9 cellular contexts compared by ENCODE assay signal in the genomic region with DNA sequence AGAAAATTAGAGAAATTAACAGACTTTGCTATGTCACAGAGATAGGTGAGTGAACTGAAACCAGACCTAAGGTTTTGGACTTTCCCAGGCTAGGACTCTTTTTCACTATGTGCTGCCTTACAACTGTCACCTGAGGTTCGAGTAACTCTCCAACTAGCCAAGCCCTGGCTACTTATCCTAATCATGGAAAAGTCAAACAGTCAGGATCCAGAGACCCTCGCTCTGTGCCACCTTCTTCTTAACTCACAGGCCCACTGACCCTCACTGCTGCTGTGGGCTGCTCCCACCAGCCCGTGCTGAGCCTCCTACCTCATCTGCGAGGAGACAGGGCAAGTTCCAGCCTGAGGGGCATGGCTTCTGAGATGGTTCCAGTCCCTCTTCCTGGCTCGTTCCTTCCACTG.
DNase-seq lines count a peak whose midpoint lies in the region; ATAC-seq, FAIRE-seq and TF ChIP-seq lines count a peak whose summit lies in the region.
"Had no signal": no experiment of that assay in that cellular context is flagged by ENCODE, and none has a peak within 500 bp of the region (broad histone marks: within the 10 kb centered on the region; RNA-seq: fewer than 3 reads in every experiment).

No MANE protein-coding gene starts in this region.

- peak overlapping the region in 1 of 2 experiments; percentile 91 for H3K14ac ChIP-seq in mesenchymal stem cell (ENCODE audit: low read length in 2 of 2)

- no peak overlapping the region for H2AFZ ChIP-seq in mesenchymal stem cell (ENCODE audit: low read depth, low read length)

- H3K27ac ChIP-seq in CD4-positive, alpha-beta T cell (ENCODE audit: low read depth, low read length), result peak overlapping the region; percentile 67
- no peak overlapping the region for H3K27ac ChIP-seq in mesenchymal stem cell (ENCODE audit: low read length, poor library complexity, severe bottlenecking)

- peak overlapping the region; percentile 98 for H3K27ac Mint-ChIP-seq in CD4-positive, alpha-beta T cell
- peak overlapping the region; percentile 91 for H3K27ac Mint-ChIP-seq in activated CD4-positive, alpha-beta memory T cell treated with anti-CD3 and anti-CD28 coated beads for 36 hours

- H4K8ac ChIP-seq in mesenchymal stem cell (ENCODE audit: low read length), result peak overlapping the region; percentile 74

- H3K27me3 ChIP-seq in CD4-positive, alpha-beta T cell (ENCODE audit: control insufficient read depth, insufficient read depth, low read length), result no peaks in the 10 kb centered on the region
- no peaks in the 10 kb centered on the region for H3K27me3 ChIP-seq in mesenchymal stem cell (ENCODE audit: control insufficient read depth in 1 of 2, insufficient read depth in 1 of 2, low read length in 2 of 2)

- WGBS in mesenchymal stem cell, result 97% methylated on average over 4 of the region's 5 CpGs

- H3K27me3 Mint-ChIP-seq in CD4-positive, alpha-beta T cell, result no peaks in the 10 kb centered on the region
- no peaks in the 10 kb centered on the region for H3K27me3 Mint-ChIP-seq in activated CD4-positive, alpha-beta memory T cell treated with anti-CD3 and anti-CD28 coated beads for 36 hours

- peak overlapping the region; percentile 55 for H4K91ac ChIP-seq in mesenchymal stem cell (ENCODE audit: low read length)

- DNase-seq in CD4-positive, alpha-beta T cell, result no peak
- DNase-seq in activated CD4-positive, alpha-beta memory T cell treated with anti-CD3 and anti-CD28 coated beads for 36 hours, result no peak
- no peak for DNase-seq in mesenchymal stem cell
- no peak for DNase-seq in NCI-H510A (lab: John Stamatoyannopoulos, UW)
- DNase-seq in GM19239 (ENCODE audit: insufficient read length, low spot score), result no peak
- no peak for DNase-seq in DMS114 treated with DMSO at 0.1 percent for 48 hours (lab: John Stamatoyannopoulos, UW; ENCODE audit: unreplicated experiment)
- no peak for DNase-seq in anterior cingulate cortex (lab: John Stamatoyannopoulos, UW)
- DNase-seq: NCI-H187 had no signal

- H3K4me3 Mint-ChIP-seq in CD4-positive, alpha-beta T cell, result peak overlapping the region; percentile 11
- H3K4me3 Mint-ChIP-seq in activated CD4-positive, alpha-beta memory T cell treated with anti-CD3 and anti-CD28 coated beads for 36 hours, result peak overlapping the region; percentile 52

- no peak for FAIRE-seq in GM19239 (lab: Jason Lieb, UNC)

- no peaks in the 10 kb centered on the region for H3K9me3 ChIP-seq in CD4-positive, alpha-beta T cell (ENCODE audit: control insufficient read depth, low read length)
- H3K9me3 ChIP-seq in mesenchymal stem cell (ENCODE audit: control insufficient read depth, low read length), result no peaks in the 10 kb centered on the region

- peak overlapping the region in 1 of 2 experiments; percentile 71 for H3K4ac ChIP-seq in mesenchymal stem cell (ENCODE audit: low read depth in 1 of 2, low read length in 2 of 2)

- H3K9ac ChIP-seq in mesenchymal stem cell (ENCODE audit: low read length), result peak overlapping the region; percentile 91

- H3K4me1 Mint-ChIP-seq in CD4-positive, alpha-beta T cell (ENCODE audit: low read depth), result peaks cover 80% of the 10 kb centered on the region
- H3K4me1 Mint-ChIP-seq in activated CD4-positive, alpha-beta memory T cell treated with anti-CD3 and anti-CD28 coated beads for 36 hours (ENCODE audit: low read depth), result peaks cover 82% of the 10 kb centered on the region

- ATAC-seq in CD4-positive, alpha-beta T cell (ENCODE audit: poor library complexity), result no peak
- ATAC-seq in GM21786 (IDR thresholded peaks at IDR 0.05; ENCODE audit: unreplicated experiment), result peak; percentile 42

- H2BK15ac ChIP-seq in mesenchymal stem cell (ENCODE audit: low read depth, poor library complexity, severe bottlenecking), result no peak overlapping the region

- H2BK120ac ChIP-seq in mesenchymal stem cell (ENCODE audit: low read depth, low read length), result no peak overlapping the region

- TF ChIP-seq CTCF in CD4-positive, alpha-beta T cell (IDR thresholded peaks at IDR 0.05), result no peak

- POLR2A ChIA-PET in CD4-positive, alpha-beta T cell (lab: Charles Lee), result interaction anchor here (1.6 to 8.5 kb wide), 7 partner anchors 10 to 32 kb away, joined by 3 to 97 read pairs (median 6); no protein-coding TSS in a partner anchor
- POLR2A ChIA-PET in activated CD4-positive, alpha-beta memory T cell treated with anti-CD3 and anti-CD28 coated beads for 36 hours (lab: Charles Lee), result interaction anchor here (1.4 to 17.8 kb wide), 9 partner anchors 7 to 65 kb away, joined by 4 to 299 read pairs (median 5); no protein-coding TSS in a partner anchor

- no peaks in the 10 kb centered on the region for H3K9me3 Mint-ChIP-seq in CD4-positive, alpha-beta T cell
- H3K9me3 Mint-ChIP-seq in activated CD4-positive, alpha-beta memory T cell treated with anti-CD3 and anti-CD28 coated beads for 36 hours, result no peaks in the 10 kb centered on the region

- peaks cover 65% of the 10 kb centered on the region for H3K36me3 Mint-ChIP-seq in CD4-positive, alpha-beta T cell (ENCODE audit: low read depth)
- H3K36me3 Mint-ChIP-seq in activated CD4-positive, alpha-beta memory T cell treated with anti-CD3 and anti-CD28 coated beads for 36 hours, result peaks cover 80% of the 10 kb centered on the region

- CTCF ChIA-PET in CD4-positive, alpha-beta T cell (lab: Charles Lee), result interaction anchor here (0.6 to 3.0 kb wide), 4 partner anchors 15 to 93 kb away, joined by 3 to 12 read pairs (median 3); no protein-coding TSS in a partner anchor
- CTCF ChIA-PET in activated CD4-positive, alpha-beta memory T cell treated with anti-CD3 and anti-CD28 coated beads for 36 hours (lab: Charles Lee), result interaction anchor here (0.7 to 2.6 kb wide), 5 partner anchors 35 to 94 kb away, joined by 3 to 11 read pairs (median 6); no protein-coding TSS in a partner anchor

- intact Hi-C loops in CD4-positive, alpha-beta T cell (cut with DNase I, micrococcal nuclease), result no loop called here
- intact Hi-C loops in activated CD4-positive, alpha-beta memory T cell treated with anti-CD3 and anti-CD28 coated beads for 36 hours (cut with micrococcal nuclease), result loop anchor here (2.0 to 10.0 kb wide), 3 partner anchors 15 to 51 kb away; no protein-coding TSS in a partner anchor

- peaks cover 8% of the 10 kb centered on the region for H3K4me1 ChIP-seq in mesenchymal stem cell (ENCODE audit: control insufficient read depth, insufficient read depth, low read depth, low read length)

- no peak overlapping the region for H2BK5ac ChIP-seq in mesenchymal stem cell (ENCODE audit: low read depth, low read length, poor library complexity, severe bottlenecking)

- H3K4me2 ChIP-seq in mesenchymal stem cell (ENCODE audit: low read length, poor library complexity, severe bottlenecking), result no peak overlapping the region

- H3K4me3 ChIP-seq in mesenchymal stem cell (ENCODE audit: insufficient read depth in 1 of 2, low read depth in 1 of 2, low read length in 2 of 2), result no peak overlapping the region

- peaks cover 3 to 75% of the 10 kb centered on the region in 2 experiments for H3K36me3 ChIP-seq in mesenchymal stem cell (ENCODE audit: control insufficient read depth in 1 of 2, insufficient read depth in 2 of 2, low read depth in 1 of 2, low read length in 2 of 2)

- H3K23ac ChIP-seq in mesenchymal stem cell (ENCODE audit: low read length in 2 of 2), result no peak overlapping the region

- peak overlapping the region; percentile 28 to 87 for H2BK12ac ChIP-seq in mesenchymal stem cell (ENCODE audit: low read length in 2 of 2)

- peaks cover 6% of the 10 kb centered on the region for H3K79me1 ChIP-seq in mesenchymal stem cell (replicated peaks; ENCODE audit: low read length, poor library complexity, severe bottlenecking)

- H2AK5ac ChIP-seq in mesenchymal stem cell (ENCODE audit: low read length, severe bottlenecking), result no peak overlapping the region

- peak overlapping the region; percentile 81 to 82 for H3K18ac ChIP-seq in mesenchymal stem cell (ENCODE audit: low read depth in 1 of 2, low read length in 2 of 2)
